1 cellular context compared by ENCODE assay signal in the genomic region with DNA sequence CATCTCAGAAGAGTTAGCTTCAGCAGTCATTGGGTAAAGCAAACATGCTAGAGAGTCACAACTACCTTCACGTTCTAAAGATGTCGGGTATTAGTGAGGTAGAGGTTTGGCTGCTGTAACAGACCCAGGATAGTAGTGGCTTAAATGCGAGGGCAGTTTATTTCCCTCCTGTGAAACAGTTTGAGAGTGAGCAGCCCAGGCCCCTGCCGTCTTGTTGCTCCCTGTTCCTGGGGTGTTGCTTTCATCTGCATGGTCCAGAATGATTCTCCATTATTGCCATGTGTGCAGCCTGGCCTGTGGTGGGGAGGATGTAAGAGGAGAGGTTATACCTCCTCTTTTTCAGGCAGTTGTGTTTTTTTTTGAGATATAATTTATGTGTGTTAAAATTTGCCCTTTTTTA.
A peak's percentile ranks its signal among the peaks of the same experiment; 100 is the strongest.
TF ChIP-seq lines count a peak whose summit lies in the region.

No MANE protein-coding gene starts in this region.

TF ChIP-seq in HEK293, 187 proteins besides CTCF, POLR2A, EP300 and RAD21 (continued from another document):
- TF ChIP-seq, protein P1, sequence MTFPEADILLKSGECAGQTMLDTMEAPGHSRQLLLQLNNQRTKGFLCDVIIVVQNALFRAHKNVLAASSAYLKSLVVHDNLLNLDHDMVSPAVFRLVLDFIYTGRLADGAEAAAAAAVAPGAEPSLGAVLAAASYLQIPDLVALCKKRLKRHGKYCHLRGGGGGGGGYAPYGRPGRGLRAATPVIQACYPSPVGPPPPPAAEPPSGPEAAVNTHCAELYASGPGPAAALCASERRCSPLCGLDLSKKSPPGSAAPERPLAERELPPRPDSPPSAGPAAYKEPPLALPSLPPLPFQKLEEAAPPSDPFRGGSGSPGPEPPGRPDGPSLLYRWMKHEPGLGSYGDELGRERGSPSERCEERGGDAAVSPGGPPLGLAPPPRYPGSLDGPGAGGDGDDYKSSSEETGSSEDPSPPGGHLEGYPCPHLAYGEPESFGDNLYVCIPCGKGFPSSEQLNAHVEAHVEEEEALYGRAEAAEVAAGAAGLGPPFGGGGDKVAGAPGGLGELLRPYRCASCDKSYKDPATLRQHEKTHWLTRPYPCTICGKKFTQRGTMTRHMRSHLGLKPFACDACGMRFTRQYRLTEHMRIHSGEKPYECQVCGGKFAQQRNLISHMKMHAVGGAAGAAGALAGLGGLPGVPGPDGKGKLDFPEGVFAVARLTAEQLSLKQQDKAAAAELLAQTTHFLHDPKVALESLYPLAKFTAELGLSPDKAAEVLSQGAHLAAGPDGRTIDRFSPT (tag by site-specific recombination; IDR thresholded peaks at IDR 0.05): no peak
- TF ChIP-seq BCL11A (tag by site-specific recombination; IDR thresholded peaks at IDR 0.05; ENCODE audit: low read depth) (no peak), ZNF214 (tag by site-specific recombination; IDR thresholded peaks at IDR 0.05; ENCODE audit: borderline replicate concordance) (no peak), ZNF121 (tag by site-specific recombination; IDR thresholded peaks at IDR 0.05) (no peak), ZFP41 (tag by site-specific recombination; IDR thresholded peaks at IDR 0.05; ENCODE audit: borderline replicate concordance) (no peak), KLF16 (tag by site-specific recombination; IDR thresholded peaks at IDR 0.05) (no peak), ZNF623 (tag by site-specific recombination; IDR thresholded peaks at IDR 0.05) (no peak), ZNF221 (tag by site-specific recombination; IDR thresholded peaks at IDR 0.05; ENCODE audit: borderline replicate concordance) (no peak), ZNF610 (tag by site-specific recombination; IDR thresholded peaks at IDR 0.05; ENCODE audit: borderline replicate concordance) (no peak), ZNF24 (tag by site-specific recombination; IDR thresholded peaks at IDR 0.05) (no peak), SETDB1 (IDR thresholded peaks at IDR 0.05; ENCODE audit: insufficient read length, low read length) (peak; percentile 29), ZNF768 (tag by site-specific recombination; IDR thresholded peaks at IDR 0.05) (no peak), ZNF140 (tag by site-specific recombination; IDR thresholded peaks at IDR 0.05) (no peak)
- TF ChIP-seq, protein P2, sequence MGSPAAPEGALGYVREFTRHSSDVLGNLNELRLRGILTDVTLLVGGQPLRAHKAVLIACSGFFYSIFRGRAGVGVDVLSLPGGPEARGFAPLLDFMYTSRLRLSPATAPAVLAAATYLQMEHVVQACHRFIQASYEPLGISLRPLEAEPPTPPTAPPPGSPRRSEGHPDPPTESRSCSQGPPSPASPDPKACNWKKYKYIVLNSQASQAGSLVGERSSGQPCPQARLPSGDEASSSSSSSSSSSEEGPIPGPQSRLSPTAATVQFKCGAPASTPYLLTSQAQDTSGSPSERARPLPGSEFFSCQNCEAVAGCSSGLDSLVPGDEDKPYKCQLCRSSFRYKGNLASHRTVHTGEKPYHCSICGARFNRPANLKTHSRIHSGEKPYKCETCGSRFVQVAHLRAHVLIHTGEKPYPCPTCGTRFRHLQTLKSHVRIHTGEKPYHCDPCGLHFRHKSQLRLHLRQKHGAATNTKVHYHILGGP (tag by site-specific recombination; IDR thresholded peaks at IDR 0.05): no peak
- TF ChIP-seq, protein P3, sequence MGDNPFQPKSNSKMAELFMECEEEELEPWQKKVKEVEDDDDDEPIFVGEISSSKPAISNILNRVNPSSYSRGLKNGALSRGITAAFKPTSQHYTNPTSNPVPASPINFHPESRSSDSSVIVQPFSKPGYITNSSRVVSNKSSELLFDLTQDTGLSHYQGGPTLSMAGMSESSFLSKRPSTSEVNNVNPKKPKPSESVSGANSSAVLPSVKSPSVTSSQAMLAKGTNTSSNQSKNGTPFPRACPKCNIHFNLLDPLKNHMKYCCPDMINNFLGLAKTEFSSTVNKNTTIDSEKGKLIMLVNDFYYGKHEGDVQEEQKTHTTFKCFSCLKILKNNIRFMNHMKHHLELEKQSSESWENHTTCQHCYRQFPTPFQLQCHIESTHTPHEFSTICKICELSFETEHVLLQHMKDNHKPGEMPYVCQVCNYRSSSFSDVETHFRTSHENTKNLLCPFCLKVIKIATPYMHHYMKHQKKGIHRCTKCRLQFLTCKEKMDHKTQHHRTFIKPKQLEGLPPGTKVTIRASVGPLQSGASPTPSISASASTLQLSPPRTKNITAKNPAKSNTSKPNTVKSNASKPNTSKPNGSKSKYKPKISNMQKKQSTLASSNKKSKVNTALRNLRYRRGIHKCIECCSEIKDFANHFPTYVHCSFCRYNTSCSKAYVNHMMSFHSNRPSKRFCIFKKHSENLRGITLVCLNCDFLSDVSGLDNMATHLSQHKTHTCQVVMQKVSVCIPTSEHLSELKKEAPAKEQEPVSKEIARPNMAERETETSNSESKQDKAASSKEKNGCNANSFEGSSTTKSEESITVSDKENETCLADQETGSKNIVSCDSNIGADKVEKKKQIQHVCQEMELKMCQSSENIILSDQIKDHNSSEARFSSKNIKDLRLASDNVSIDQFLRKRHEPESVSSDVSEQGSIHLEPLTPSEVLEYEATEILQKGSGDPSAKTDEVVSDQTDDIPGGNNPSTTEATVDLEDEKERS (tag by site-specific recombination; IDR thresholded peaks at IDR 0.05): 0 out of 2 replicates have a peak, but pooled peaks have one; percentile 42
- TF ChIP-seq, protein P4, sequence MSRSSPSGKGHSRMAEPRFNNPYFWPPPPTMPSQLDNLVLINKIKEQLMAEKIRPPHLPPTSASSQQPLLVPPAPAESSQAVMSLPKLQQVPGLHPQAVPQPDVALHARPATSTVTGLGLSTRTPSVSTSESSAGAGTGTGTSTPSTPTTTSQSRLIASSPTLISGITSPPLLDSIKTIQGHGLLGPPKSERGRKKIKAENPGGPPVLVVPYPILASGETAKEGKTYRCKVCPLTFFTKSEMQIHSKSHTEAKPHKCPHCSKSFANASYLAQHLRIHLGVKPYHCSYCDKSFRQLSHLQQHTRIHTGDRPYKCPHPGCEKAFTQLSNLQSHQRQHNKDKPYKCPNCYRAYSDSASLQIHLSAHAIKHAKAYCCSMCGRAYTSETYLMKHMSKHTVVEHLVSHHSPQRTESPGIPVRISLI (tag by site-specific recombination; IDR thresholded peaks at IDR 0.05): no peak
